20 cellular contexts compared by ENCODE assay signal in genomic region chr21:35427320-35428040, GRCh38.
DNase-seq lines count a peak whose midpoint lies in the region; ATAC-seq, FAIRE-seq and TF ChIP-seq lines count a peak whose summit lies in the region.
"Had no signal": no experiment of that assay in that cellular context is flagged by ENCODE, and none has a peak within 500 bp of the region (broad histone marks: within the 10 kb centered on the region; RNA-seq: fewer than 3 reads in every experiment).

No MANE protein-coding gene starts in this region.

- H3K4me3 Mint-ChIP-seq in activated T-cell treated with anti-CD3 and anti-CD28 coated beads, Interleukin-2, amount 50 U/mL, for 24 hours: no peak overlapping the region
- peak overlapping the region; percentile 3 for H3K4me3 Mint-ChIP-seq in stimulated activated effector memory CD8-positive, alpha-beta T cell treated with anti-CD3 and anti-CD28 coated beads, Interleukin-12 subunit alpha, Interleukin-12 subunit beta, amount 100 ng/mL, for 72 hours
- H3K4me3 Mint-ChIP-seq: activated CD4-positive, alpha-beta memory T cell treated with anti-CD3 and anti-CD28 coated beads for 36 hours had no signal

- POLR2A ChIA-PET in K562 (lab: Yijun Ruan, JAX): no interaction called here

- no peak for TF ChIP-seq CTCF in K562 (IDR thresholded peaks at IDR 0.05 in 2 of 3, conservative IDR thresholded peaks at IDR 0.05 in 1 of 3; ENCODE audit: insufficient read depth in 2 of 3, low read depth in 1 of 3, low read length in 3 of 3)

- BruUV-seq in K562 (replicated peaks; lab: Mats Ljungman, UMichigan): no TSS peak

- no peak overlapping the region for H2AFZ ChIP-seq in K562 (ENCODE audit: low read depth, low read length)

- WGBS in K562 (ENCODE audit: insufficient coverage, low coverage, missing lambda C conversion rate): 25% methylated on average over 9 of the region's 9 CpGs
- 29% methylated on average over 9 of the region's 9 CpGs for WGBS in right cardiac atrium

- FAIRE-seq in K562 (lab: Jason Lieb, UNC): no peak
- FAIRE-seq: A204.1, urothelium cell line had no signal

- H3K36me3 ChIP-seq in K562 (ENCODE audit: control insufficient read depth, insufficient read depth, low read length): no peaks in the 10 kb centered on the region
- H3K36me3 ChIP-seq: BLaER1 had no signal

- peaks cover 2 to 5% of the 10 kb centered on the region in 2 experiments; a peak in 1 of 5 replicates for H3K27me3 ChIP-seq in K562 (ENCODE audit: control insufficient read depth in 2 of 2, insufficient read depth in 2 of 2, low read length in 2 of 2)
- no peaks in the 10 kb centered on the region for H3K27me3 ChIP-seq in right cardiac atrium (ENCODE audit: control insufficient read depth, insufficient read depth)
- H3K27me3 ChIP-seq: BLaER1 had no signal

- no peak overlapping the region for H3K4me2 ChIP-seq in K562 (ENCODE audit: insufficient read depth, low read length)
- H3K4me2 ChIP-seq: BLaER1 had no signal

- peaks cover 19% of the 10 kb centered on the region for H3K27me3 Mint-ChIP-seq in activated T-cell treated with anti-CD3 and anti-CD28 coated beads, Interleukin-2, amount 50 U/mL, for 24 hours

- in situ Hi-C loops in K562 (cut with MboI): no loop called here

- no peak for TF ChIP-seq RAD21 in K562 (CRISPR knock-in tag; conservative IDR thresholded peaks at IDR 0.05 in 1 of 2, IDR thresholded peaks at IDR 0.05 in 1 of 2)

- no peak for ATAC-seq in K562
- peak; percentile 85 to 87 for ATAC-seq in right cardiac atrium
- ATAC-seq in stimulated activated effector memory CD8-positive, alpha-beta T cell treated with anti-CD3 and anti-CD28 coated beads, Interleukin-12 subunit alpha, Interleukin-12 subunit beta, amount 100 ng/mL, for 72 hours: no peak
- ATAC-seq in GM21528 (IDR thresholded peaks at IDR 0.05; ENCODE audit: low FRiP score, unreplicated experiment): no peak
- ATAC-seq in HG03139 (IDR thresholded peaks at IDR 0.05; ENCODE audit: unreplicated experiment): no peak
- no peak for ATAC-seq in HG02970 (IDR thresholded peaks at IDR 0.05; ENCODE audit: low FRiP score, unreplicated experiment)

- H3K4me1 ChIP-seq in K562 (replicated peaks in 1 of 2; ENCODE audit: control insufficient read depth in 2 of 2, insufficient read depth in 2 of 2, low read length in 2 of 2): no peaks in the 10 kb centered on the region
- no peaks in the 10 kb centered on the region for H3K4me1 ChIP-seq in right cardiac atrium (ENCODE audit: control insufficient read depth, insufficient read depth, low read length)
- H3K4me1 ChIP-seq: BLaER1 had no signal

- H3K79me2 ChIP-seq in K562 (ENCODE audit: control insufficient read depth, insufficient read depth, low read length): no peaks in the 10 kb centered on the region

- no peaks in the 10 kb centered on the region for H4K20me1 ChIP-seq in K562 (replicated peaks; ENCODE audit: control insufficient read depth, insufficient read depth, low read length)
- H4K20me1 ChIP-seq: BLaER1 had no signal

- peaks cover 12% of the 10 kb centered on the region for H3K9me3 Mint-ChIP-seq in activated T-cell treated with anti-CD3 and anti-CD28 coated beads, Interleukin-2, amount 50 U/mL, for 24 hours
- peaks cover 1% of the 10 kb centered on the region for H3K9me3 Mint-ChIP-seq in stimulated activated effector memory CD8-positive, alpha-beta T cell treated with anti-CD3 and anti-CD28 coated beads, Interleukin-12 subunit alpha, Interleukin-12 subunit beta, amount 100 ng/mL, for 72 hours

- H3K27ac ChIP-seq in K562 (ENCODE audit: extremely low read depth, low read depth, low read length): no peak overlapping the region
- no peak overlapping the region for H3K27ac ChIP-seq in right cardiac atrium (ENCODE audit: low read length)
- H3K27ac ChIP-seq: BLaER1, VCaP had no signal

- H3K9me3 ChIP-seq in K562 (replicated peaks; ENCODE audit: control insufficient read depth, insufficient read depth, low read depth, low read length) (no peaks in the 10 kb centered on the region; the same call in 1 of the 2 replicates), right cardiac atrium (ENCODE audit: control insufficient read depth, low read length) (peaks cover under 1% of the 10 kb centered on the region)

- H3K27ac Mint-ChIP-seq in activated T-cell treated with anti-CD3 and anti-CD28 coated beads, Interleukin-2, amount 50 U/mL, for 24 hours: peak overlapping the region; percentile 57
- H3K27ac Mint-ChIP-seq in stimulated activated effector memory CD8-positive, alpha-beta T cell treated with anti-CD3 and anti-CD28 coated beads, Interleukin-12 subunit alpha, Interleukin-12 subunit beta, amount 100 ng/mL, for 72 hours: peak overlapping the region; percentile 20

- no peaks in the 10 kb centered on the region for H3K9me1 ChIP-seq in K562 (ENCODE audit: control insufficient read depth, insufficient read depth, low read length)

- peaks cover 32% of the 10 kb centered on the region for H3K4me1 Mint-ChIP-seq in activated T-cell treated with anti-CD3 and anti-CD28 coated beads, Interleukin-2, amount 50 U/mL, for 24 hours (ENCODE audit: low read depth)
- peaks cover 19% of the 10 kb centered on the region for H3K4me1 Mint-ChIP-seq in stimulated activated effector memory CD8-positive, alpha-beta T cell treated with anti-CD3 and anti-CD28 coated beads, Interleukin-12 subunit alpha, Interleukin-12 subunit beta, amount 100 ng/mL, for 72 hours

- CTCF ChIA-PET in K562 (lab: Yijun Ruan, JAX; ENCODE audit: low intra/inter-chr PET ratio): no interaction called here

- H3K36me3 Mint-ChIP-seq in activated T-cell treated with anti-CD3 and anti-CD28 coated beads, Interleukin-2, amount 50 U/mL, for 24 hours (ENCODE audit: low read depth): peaks cover 7% of the 10 kb centered on the region
- H3K36me3 Mint-ChIP-seq in stimulated activated effector memory CD8-positive, alpha-beta T cell treated with anti-CD3 and anti-CD28 coated beads, Interleukin-12 subunit alpha, Interleukin-12 subunit beta, amount 100 ng/mL, for 72 hours: no peaks in the 10 kb centered on the region

- TF ChIP-seq EP300 in K562 (IDR thresholded peaks at IDR 0.05; ENCODE audit: low read length): no peak

- intact Hi-C loops in K562 (cut with micrococcal nuclease): no loop called here
- intact Hi-C loops in right cardiac atrium (cut with DNase I): no loop called here

- H3K4me3 ChIP-seq in K562: no peak overlapping the region
- H3K4me3 ChIP-seq in right cardiac atrium (ENCODE audit: low read length): no peak overlapping the region
- H3K4me3 ChIP-seq: BLaER1 had no signal

- no peak for TF ChIP-seq POLR2A in K562 (conservative IDR thresholded peaks at IDR 0.05)

- no peak for DNase-seq in activated T-cell treated with anti-CD3 and anti-CD28 coated beads, Interleukin-2, amount 50 U/mL, for 24 hours
- DNase-seq in activated T-cell treated with anti-CD3 and anti-CD28 coated beads, Interleukin-2, amount 50 U/mL, for 48 hours: no peak
- DNase-seq in K562 (ENCODE audit: extremely low read depth in 1 of 4, low spot score in 3 of 4): no peak
- peak; percentile 55 to 72 (median 56) for DNase-seq in right cardiac atrium
- no peak for DNase-seq in stimulated activated effector memory CD8-positive, alpha-beta T cell treated with anti-CD3 and anti-CD28 coated beads, Interleukin-12 subunit alpha, Interleukin-12 subunit beta, amount 100 ng/mL, for 72 hours (ENCODE audit: low spot score in 2 of 2)
- DNase-seq: activated CD4-positive, alpha-beta memory T cell treated with anti-CD3 and anti-CD28 coated beads for 36 hours; Calu3; EL; NCI-H1105; NCI-H2081; NCI-H510A; SIG-M5; stimulated activated naive CD8-positive, alpha-beta T cell treated with anti-CD3 and anti-CD28 coated beads, Interleukin-15, amount 100 ng/mL, for 72 hours had no signal

- H3K9ac ChIP-seq in K562 (ENCODE audit: insufficient read depth in 1 of 2, low read depth in 2 of 2, low read length in 2 of 2): no peak overlapping the region
- H3K9ac ChIP-seq: BLaER1 had no signal

TF ChIP-seq in K562, 482 proteins besides CTCF, POLR2A, EP300 and RAD21:
- TF ChIP-seq ZNF75A (CRISPR knock-in tag; IDR thresholded peaks at IDR 0.05) (no peak), ATF2 (CRISPR knock-in tag; IDR thresholded peaks at IDR 0.05) (no peak), RBM14 (IDR thresholded peaks at IDR 0.05; ENCODE audit: borderline replicate concordance, insufficient read depth, low read depth, low read length) (no peak), ZKSCAN1 (IDR thresholded peaks at IDR 0.05; ENCODE audit: low read depth, low read length) (0 out of 2 replicates have a peak, but pooled peaks have one; percentile 35)
TF ChIP-seq in K562: peak in this region for 1.

Comparison
In these comparisons a context has a peak if more than half of its experiments do, and no peak if none do; other contexts are left out.
1. DNase-seq: peak in right cardiac atrium (3 of 3); none in activated T-cell treated with anti-CD3 and anti-CD28 coated beads, Interleukin-2, amount 50 U/mL, for 24 hours (single experiment), activated T-cell treated with anti-CD3 and anti-CD28 coated beads, Interleukin-2, amount 50 U/mL, for 48 hours (0 of 2), K562 (0 of 4) and stimulated activated effector memory CD8-positive, alpha-beta T cell treated with anti-CD3 and anti-CD28 coated beads, Interleukin-12 subunit alpha, Interleukin-12 subunit beta, amount 100 ng/mL, for 72 hours (0 of 2).
2. ATAC-seq: peak in right cardiac atrium (2 of 2); none in K562 (single experiment), stimulated activated effector memory CD8-positive, alpha-beta T cell treated with anti-CD3 and anti-CD28 coated beads, Interleukin-12 subunit alpha, Interleukin-12 subunit beta, amount 100 ng/mL, for 72 hours (single experiment), GM21528 (single experiment), HG03139 (single experiment) and HG02970 (single experiment).